21 cellular contexts compared by ENCODE assay signal in the genomic region with DNA sequence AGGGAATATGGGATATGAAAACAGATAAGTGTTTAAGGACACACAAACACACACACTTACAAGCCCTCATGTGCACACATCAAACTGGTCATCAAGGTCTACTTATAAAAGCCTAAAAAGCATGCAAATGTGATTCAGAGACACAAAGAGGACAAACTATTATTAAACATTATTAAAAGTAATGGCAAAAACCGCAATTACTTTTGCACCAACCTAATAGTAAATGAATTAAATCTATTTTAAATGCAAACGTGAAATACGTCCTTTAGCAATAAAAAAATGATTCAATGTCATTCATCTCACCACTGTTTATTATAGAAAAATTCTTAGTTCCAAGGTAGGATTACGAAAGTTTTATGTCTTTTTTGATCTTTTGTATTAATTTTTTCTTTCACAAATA.
"Had no signal": no experiment of that assay in that cellular context is flagged by ENCODE, and none has a peak within 500 bp of the region (broad histone marks: within the 10 kb centered on the region; RNA-seq: fewer than 3 reads in every experiment).

No MANE protein-coding gene starts in this region.

- H3K4me3 Mint-ChIP-seq: dendritic cell treated with granulocyte-macrophage colony-stimulating factor and Interleukin-4, amounts not matched to agents 40 ng/mL and 50 ng/mL, for 4 days; immature natural killer cell; mesothelial cell of epicardium; naive B cell had no signal

- H3K27me3 Mint-ChIP-seq: dendritic cell treated with granulocyte-macrophage colony-stimulating factor and Interleukin-4, amounts not matched to agents 40 ng/mL and 50 ng/mL, for 4 days had no signal

- H3K9me3 ChIP-seq: colonic mucosa, esophagus muscularis mucosa, gastroesophageal sphincter, heart left ventricle, left lung, lower lobe of right lung, mucosa of descending colon had no signal

- H2AFZ ChIP-seq: hepatocyte had no signal

- H3K4me1 ChIP-seq: colonic mucosa, esophagus muscularis mucosa, foreskin keratinocyte, gastroesophageal sphincter, heart left ventricle, left lung, lower lobe of right lung had no signal

- H3K27me3 ChIP-seq: colonic mucosa, foreskin keratinocyte, gastroesophageal sphincter, hepatocyte had no signal

- H3K36me3 ChIP-seq: colonic mucosa, esophagus muscularis mucosa, gastroesophageal sphincter, heart left ventricle, left lung, lower lobe of right lung had no signal

- FAIRE-seq: frontal cortex had no signal

- H3K4me1 Mint-ChIP-seq: immature natural killer cell, naive B cell had no signal

- ATAC-seq: foreskin keratinocyte, gastroesophageal sphincter, heart left ventricle, left cardiac atrium, left lung, left ventricle myocardium superior, lower lobe of right lung, mucosa of descending colon had no signal

- H3K4me2 ChIP-seq: hepatocyte had no signal

- H3K9me3 Mint-ChIP-seq: dendritic cell treated with granulocyte-macrophage colony-stimulating factor and Interleukin-4, amounts not matched to agents 40 ng/mL and 50 ng/mL, for 4 days; immature natural killer cell had no signal

- H3K36me3 Mint-ChIP-seq: immature natural killer cell, mesothelial cell of epicardium, naive B cell had no signal

- H3K79me2 ChIP-seq: hepatocyte had no signal

- DNase-seq: colonic mucosa; cortex of kidney; effector memory CD4-positive, alpha-beta T cell; foreskin keratinocyte; heart left ventricle; hypothalamus; immature natural killer cell; islet precursor cell; left cardiac atrium; left lung; left ventricle myocardium superior; lower lobe of right lung; mesenchymal stem cell; mucosa of descending colon; naive B cell had no signal

- H3K27ac ChIP-seq: colonic mucosa, esophagus muscularis mucosa, foreskin keratinocyte, gastroesophageal sphincter, heart left ventricle, hepatocyte, left lung, lower lobe of right lung had no signal

- H3K4me3 ChIP-seq: colonic mucosa, esophagus muscularis mucosa, gastroesophageal sphincter, heart left ventricle, hepatocyte, left lung, lower lobe of right lung, mucosa of descending colon had no signal

- H3K27ac Mint-ChIP-seq: dendritic cell treated with granulocyte-macrophage colony-stimulating factor and Interleukin-4, amounts not matched to agents 40 ng/mL and 50 ng/mL, for 4 days; immature natural killer cell; mesothelial cell of epicardium had no signal
